ENCODE assay signal across 24 cellular contexts in genomic region chr14:51323492-51323891, GRCh38.
"Had no signal": no experiment of that assay in that cellular context is flagged by ENCODE, and none has a peak within 500 bp of the region (broad histone marks: within the 10 kb centered on the region; RNA-seq: fewer than 3 reads in every experiment).

No MANE protein-coding gene starts in this region.

- H3K4me3 Mint-ChIP-seq: activated naive CD8-positive, alpha-beta T cell treated with anti-CD3 and anti-CD28 coated beads, Interleukin-2, amount 10 ng/mL, durations not matched to agents 7 days and 5 days; naive thymus-derived CD8-positive, alpha-beta T cell; neural crest cell; stimulated activated naive CD8-positive, alpha-beta T cell treated with anti-CD3 and anti-CD28 coated beads, Interleukin-15, Interleukin-2, amounts not matched to agents 100 ng/mL and 50 ng/mL, for 24 hours had no signal

- H3K4me3 ChIP-seq: pancreas, right atrium auricular region, smooth muscle cell, upper lobe of left lung, vagina had no signal

- DNase-seq: activated CD4-positive, alpha-beta T cell treated with anti-CD3 and anti-CD28 coated beads, Interleukin-2, amount 50 U/mL, for 1 hour; activated CD4-positive, CD25-positive, alpha-beta regulatory T cell; activated CD8-positive, alpha-beta memory T cell treated with anti-CD3 and anti-CD28 coated beads for 24 hours; activated naive CD4-positive, alpha-beta T cell; activated naive CD8-positive, alpha-beta T cell treated with anti-CD3 and anti-CD28 coated beads, Interleukin-2, amount 10 ng/mL, durations not matched to agents 7 days and 5 days; amniotic stem cell; caudate nucleus; cortex of kidney; head of caudate nucleus; hippocampal formation; kidney; left colon; mammary epithelial cell; midbrain; naive thymus-derived CD8-positive, alpha-beta T cell; nucleus accumbens; pancreas; substantia nigra; upper lobe of left lung had no signal

- H3K4me2 ChIP-seq: smooth muscle cell had no signal

- H3K27me3 ChIP-seq: pancreas, right atrium auricular region, upper lobe of left lung, vagina had no signal

- ATAC-seq: left colon; naive thymus-derived CD8-positive, alpha-beta T cell; pancreas had no signal

- H3K9me3 ChIP-seq: pancreas, right atrium auricular region, upper lobe of left lung, vagina had no signal

- H3K27ac Mint-ChIP-seq: activated naive CD8-positive, alpha-beta T cell treated with anti-CD3 and anti-CD28 coated beads, Interleukin-2, amount 10 ng/mL, durations not matched to agents 7 days and 5 days; naive thymus-derived CD8-positive, alpha-beta T cell; stimulated activated naive CD8-positive, alpha-beta T cell treated with anti-CD3 and anti-CD28 coated beads, Interleukin-15, Interleukin-2, amounts not matched to agents 100 ng/mL and 50 ng/mL, for 24 hours had no signal

- H3K27ac ChIP-seq: pancreas, right atrium auricular region, upper lobe of left lung, vagina had no signal

- H3K36me3 ChIP-seq: pancreas, right atrium auricular region, upper lobe of left lung, vagina had no signal

- H3K36me3 Mint-ChIP-seq: activated naive CD8-positive, alpha-beta T cell treated with anti-CD3 and anti-CD28 coated beads, Interleukin-2, amount 10 ng/mL, durations not matched to agents 7 days and 5 days; naive thymus-derived CD8-positive, alpha-beta T cell had no signal

- H3K9me3 Mint-ChIP-seq: activated naive CD8-positive, alpha-beta T cell treated with anti-CD3 and anti-CD28 coated beads, Interleukin-2, amount 10 ng/mL, durations not matched to agents 7 days and 5 days; naive thymus-derived CD8-positive, alpha-beta T cell; neural crest cell; stimulated activated naive CD8-positive, alpha-beta T cell treated with anti-CD3 and anti-CD28 coated beads, Interleukin-15, Interleukin-2, amounts not matched to agents 100 ng/mL and 50 ng/mL, for 24 hours had no signal
